ENCODE assay signal across 8 cellular contexts in genomic region chr19:48872884-48873475, GRCh38. TPM values are rescaled to one million over a fixed set of nuclear protein-coding genes. Genes with fewer than 3 reads are reported as not detected.
DNase-seq lines count a peak whose midpoint lies in the region; ATAC-seq and TF ChIP-seq lines count a peak whose summit lies in the region.

No MANE protein-coding gene starts in this region.

- peak overlapping the region; percentile 86 for H3K4me3 ChIP-seq in RWPE2 (ENCODE audit: severe bottlenecking)
- H3K4me3 ChIP-seq in neural cell (ENCODE audit: low read length), result peak overlapping the region; percentile 84
- peak overlapping the region; percentile 89 to 99 (median 91) for H3K4me3 ChIP-seq in subcutaneous abdominal adipose tissue (ENCODE audit: low read depth in 1 of 5, low read length in 5 of 5)

- peaks cover 16% of the 10 kb centered on the region for H3K4me1 ChIP-seq in RWPE2 (ENCODE audit: insufficient read depth, poor library complexity, severe bottlenecking)
- peaks cover 6 to 54% (median 41%) of the 10 kb centered on the region in 5 donors for H3K4me1 ChIP-seq in subcutaneous abdominal adipose tissue (ENCODE audit: control insufficient read depth in 5 of 5, insufficient read depth in 5 of 5, low read length in 5 of 5)

- peaks cover 37% of the 10 kb centered on the region for H3K79me2 ChIP-seq in neural cell (replicated peaks; ENCODE audit: insufficient read depth, low read length)

- H4K20me1 ChIP-seq in neural cell (ENCODE audit: insufficient read depth), result no peaks in the 10 kb centered on the region

- DNase-seq in GF-D8 (lab: John Stamatoyannopoulos, UW), result peak; percentile 64
- DNase-seq in RWPE2 (ENCODE audit: low spot score), result peak; percentile 87
- DNase-seq in activated effector memory CD4-positive, alpha-beta T cell treated with anti-CD3 and anti-CD28 coated beads, Interleukin-2, amount 50 U/mL, for 16 hours, result peak; percentile 89
- DNase-seq in fibroblast of the conjunctiva (ENCODE audit: low read depth), result peak; percentile 96

- H3F3A ChIP-seq in neural cell (ENCODE audit: insufficient read depth, low read length, poor library complexity, severe bottlenecking), result peaks cover 3% of the 10 kb centered on the region

- H3K27ac ChIP-seq in RWPE2 (ENCODE audit: poor library complexity, severe bottlenecking) (peak overlapping the region; percentile 91), neural cell (ENCODE audit: low read length) (peak overlapping the region; percentile 99), subcutaneous abdominal adipose tissue (ENCODE audit: low read depth, low read length) (peak overlapping the region; percentile 100)

- H3K9me2 ChIP-seq in neural cell (ENCODE audit: insufficient read depth, low read length), result no peaks in the 10 kb centered on the region

- TF ChIP-seq RAD21 in Ishikawa (IDR thresholded peaks at IDR 0.05; ENCODE audit: low read depth) (no peak), neural cell (conservative IDR thresholded peaks at IDR 0.05) (no peak)

- H3K36me3 ChIP-seq in RWPE2 (ENCODE audit: low read depth) (peaks cover 53% of the 10 kb centered on the region), neural cell (ENCODE audit: insufficient read depth, low read length) (peaks cover 6% of the 10 kb centered on the region), subcutaneous abdominal adipose tissue (ENCODE audit: control insufficient read depth in 5 of 5, insufficient read depth in 5 of 5, low read length in 5 of 5) (peaks cover 0 to 48% (median 33%) of the 10 kb centered on the region in 5 donors)

- H3K4me2 ChIP-seq in neural cell (ENCODE audit: low read length), result peak overlapping the region; percentile 77

- no peaks in the 10 kb centered on the region for H3K9me3 ChIP-seq in RWPE2 (ENCODE audit: severe bottlenecking)
- no peaks in the 10 kb centered on the region for H3K9me3 ChIP-seq in neural cell (ENCODE audit: low read length)
- H3K9me3 ChIP-seq in subcutaneous abdominal adipose tissue (ENCODE audit: control insufficient read depth in 5 of 5, low read length in 5 of 5), result no peaks in the 10 kb centered on the region

- TF ChIP-seq CTCF in RWPE2 (IDR thresholded peaks at IDR 0.05; ENCODE audit: poor library complexity, severe bottlenecking) (no peak), neural cell (IDR thresholded peaks at IDR 0.05; ENCODE audit: poor library complexity, severe bottlenecking) (no peak)

- no peaks in the 10 kb centered on the region for H3K27me3 ChIP-seq in RWPE2 (ENCODE audit: insufficient read depth, poor library complexity, severe bottlenecking)
- no peaks in the 10 kb centered on the region for H3K27me3 ChIP-seq in neural cell (ENCODE audit: insufficient read depth, low read depth, low read length)
- peaks cover 0 to 5% (median 0%) of the 10 kb centered on the region in 5 donors for H3K27me3 ChIP-seq in subcutaneous abdominal adipose tissue (ENCODE audit: control insufficient read depth in 5 of 5, insufficient read depth in 4 of 5, low read length in 5 of 5)

- peak; percentile 44 for ATAC-seq in RWPE2 (ENCODE audit: low read depth)
- no peak for ATAC-seq in GM21367 (IDR thresholded peaks at IDR 0.05; ENCODE audit: unreplicated experiment)

- H3K9ac ChIP-seq in neural cell (ENCODE audit: low read length) (peak overlapping the region; percentile 99), subcutaneous abdominal adipose tissue (ENCODE audit: low read length in 5 of 5) (peak overlapping the region; percentile 95 to 100 (median 97))

- TF ChIP-seq EP300 in Ishikawa (IDR thresholded peaks at IDR 0.05; ENCODE audit: borderline replicate concordance) (0 out of 2 replicates have a peak, but pooled peaks have one; percentile 13), neural cell (conservative IDR thresholded peaks at IDR 0.05; ENCODE audit: poor library complexity, severe bottlenecking) (no peak)

- H2AFZ ChIP-seq in neural cell (ENCODE audit: low read depth, low read length), result peak overlapping the region; percentile 82

TF ChIP-seq in Ishikawa, 13 proteins besides CTCF, POLR2A, EP300 and RAD21 (continues in another document):
- TF ChIP-seq EGR1 (IDR thresholded peaks at IDR 0.05), result no peak
- no peak for TF ChIP-seq YY1 (IDR thresholded peaks at IDR 0.05; ENCODE audit: low read depth)
- TF ChIP-seq ZBTB7A (IDR thresholded peaks at IDR 0.05; ENCODE audit: low read depth), result 0 out of 2 replicates have a peak, but pooled peaks have one; percentile 39
- no peak for TF ChIP-seq USF1 (IDR thresholded peaks at IDR 0.05)
- TF ChIP-seq NFIC (IDR thresholded peaks at IDR 0.05), result peak; percentile 51
- TF ChIP-seq TCF12 (IDR thresholded peaks at IDR 0.05; ENCODE audit: low read depth), result peak; percentile 35; the same call in 1 of the 2 replicates
- TF ChIP-seq CEBPB (IDR thresholded peaks at IDR 0.05), result no peak
- TF ChIP-seq TEAD4 (IDR thresholded peaks at IDR 0.05), result peak; percentile 72
- TF ChIP-seq, protein P1, sequence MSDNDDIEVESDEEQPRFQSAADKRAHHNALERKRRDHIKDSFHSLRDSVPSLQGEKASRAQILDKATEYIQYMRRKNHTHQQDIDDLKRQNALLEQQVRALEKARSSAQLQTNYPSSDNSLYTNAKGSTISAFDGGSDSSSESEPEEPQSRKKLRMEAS (IDR thresholded peaks at IDR 0.05), result no peak; the same call in 1 of the 2 replicates

TF ChIP-seq in neural cell, 6 proteins besides CTCF, POLR2A, EP300 and RAD21:
- TF ChIP-seq REST (IDR thresholded peaks at IDR 0.05; ENCODE audit: borderline replicate concordance) (no peak), SMC3 (conservative IDR thresholded peaks at IDR 0.05; ENCODE audit: poor library complexity) (no peak), TAF1 (IDR thresholded peaks at IDR 0.05; ENCODE audit: low read depth) (no peak), MXI1 (conservative IDR thresholded peaks at IDR 0.05; ENCODE audit: poor library complexity, severe bottlenecking) (peak; percentile 13), POLR2AphosphoS5 (IDR thresholded peaks at IDR 0.05) (no peak)
TF ChIP-seq in neural cell: peak in this region for 1.

RNA-seq across cellular contexts. Expression of gene PPP1R15A, which starts 0.8 kb away (rescaled TPM):
- 73.3 and 73.6 TPM in 2 replicates for polyA plus RNA-seq in neural cell
- 70.4 and 85.9 TPM in 2 replicates for polyA minus RNA-seq in neural cell

RNA-seq across cellular contexts. Expression of gene PLEKHA4, which starts 4.6 kb away (rescaled TPM):
- not detected in 2 replicates for polyA plus RNA-seq in neural cell
- polyA minus RNA-seq in neural cell, result not detected in 2 replicates

RNA-seq across cellular contexts. Expression of gene TULP2, which starts 25.6 kb away (rescaled TPM):
- polyA plus RNA-seq in neural cell, result not detected in 2 replicates
- not detected in 2 replicates for polyA minus RNA-seq in neural cell

RNA-seq across cellular contexts. Expression of gene NUCB1, which starts 27.1 kb away (rescaled TPM):
- polyA plus RNA-seq in neural cell, result 80.0 and 83.7 TPM in 2 replicates
- polyA minus RNA-seq in neural cell, result 45.1 and 70.4 TPM in 2 replicates

RNA-seq across cellular contexts. Expression of gene HSD17B14, which starts 36.7 kb away (rescaled TPM):
- polyA plus RNA-seq in neural cell, result 0.40 and 0.44 TPM in 2 replicates
- not detected in 2 replicates for polyA minus RNA-seq in neural cell
